ENCODE assay signal across 15 cellular contexts in genomic region chr4:184989283-184989682, GRCh38. TPM values are rescaled to one million over a fixed set of nuclear protein-coding genes. Genes with fewer than 3 reads are reported as not detected.
"Had no signal": no experiment of that assay in that cellular context is flagged by ENCODE, and none has a peak within 500 bp of the region (broad histone marks: within the 10 kb centered on the region; RNA-seq: fewer than 3 reads in every experiment).

No MANE protein-coding gene starts in this region.

RNA-seq across cellular contexts. Expression of gene HELT, which starts 29.0 kb away (rescaled TPM):
- total RNA-seq: activated CD4-positive, alpha-beta memory T cell treated with anti-CD3 and anti-CD28 coated beads, Interleukin-2, amount 10 ng/mL, durations not matched to agents 7 days and 5 days; activated CD4-positive, alpha-beta T cell treated with anti-CD3 and anti-CD28 coated beads for 36 hours; activated CD4-positive, alpha-beta T cell treated with anti-CD3 and anti-CD28 coated beads, Interleukin-2, amount 10 ng/mL, durations not matched to agents 7 days and 5 days; activated CD8-positive, alpha-beta memory T cell treated with anti-CD3 and anti-CD28 coated beads, Interleukin-2, amount 10 ng/mL, durations not matched to agents 7 days and 5 days; activated CD8-positive, alpha-beta T cell treated with anti-CD3 and anti-CD28 coated beads, Interleukin-2, amount 10 ng/mL, durations not matched to agents 7 days and 5 days; activated naive CD8-positive, alpha-beta T cell treated with anti-CD3 and anti-CD28 coated beads, Interleukin-2, amount 10 ng/mL, durations not matched to agents 7 days and 5 days; activated T-helper 2 cell treated with anti-CD3 and anti-CD28 coated beads, Interferon-gamma antibody, Interleukin-2, Interleukin-4, amounts not matched to agents 10 μg/mL and 5 μg/mL and 100 μg/mL, durations not matched to agents 14 hours and 24 hours and 36 hours; ascending aorta; bronchial epithelial cell; cardiac muscle cell; T-cell; T-helper 1 cell treated with Interleukin-12 subunit alpha and Interleukin-12 subunit beta and Interleukin-4 antibody, amounts not matched to agents 30 ng/mL and 1 ng/mL, for 36 hours; T-helper 17 cell; T-helper 2 cell treated with Interferon-gamma antibody and Interleukin-4, amounts not matched to agents 100 ng/mL and 5 ng/mL, for 36 hours had no signal
- polyA plus RNA-seq: adipose tissue, cardiac muscle cell had no signal
